Comparison of ENCODE assay signal across 12 cellular contexts in the genomic region with DNA sequence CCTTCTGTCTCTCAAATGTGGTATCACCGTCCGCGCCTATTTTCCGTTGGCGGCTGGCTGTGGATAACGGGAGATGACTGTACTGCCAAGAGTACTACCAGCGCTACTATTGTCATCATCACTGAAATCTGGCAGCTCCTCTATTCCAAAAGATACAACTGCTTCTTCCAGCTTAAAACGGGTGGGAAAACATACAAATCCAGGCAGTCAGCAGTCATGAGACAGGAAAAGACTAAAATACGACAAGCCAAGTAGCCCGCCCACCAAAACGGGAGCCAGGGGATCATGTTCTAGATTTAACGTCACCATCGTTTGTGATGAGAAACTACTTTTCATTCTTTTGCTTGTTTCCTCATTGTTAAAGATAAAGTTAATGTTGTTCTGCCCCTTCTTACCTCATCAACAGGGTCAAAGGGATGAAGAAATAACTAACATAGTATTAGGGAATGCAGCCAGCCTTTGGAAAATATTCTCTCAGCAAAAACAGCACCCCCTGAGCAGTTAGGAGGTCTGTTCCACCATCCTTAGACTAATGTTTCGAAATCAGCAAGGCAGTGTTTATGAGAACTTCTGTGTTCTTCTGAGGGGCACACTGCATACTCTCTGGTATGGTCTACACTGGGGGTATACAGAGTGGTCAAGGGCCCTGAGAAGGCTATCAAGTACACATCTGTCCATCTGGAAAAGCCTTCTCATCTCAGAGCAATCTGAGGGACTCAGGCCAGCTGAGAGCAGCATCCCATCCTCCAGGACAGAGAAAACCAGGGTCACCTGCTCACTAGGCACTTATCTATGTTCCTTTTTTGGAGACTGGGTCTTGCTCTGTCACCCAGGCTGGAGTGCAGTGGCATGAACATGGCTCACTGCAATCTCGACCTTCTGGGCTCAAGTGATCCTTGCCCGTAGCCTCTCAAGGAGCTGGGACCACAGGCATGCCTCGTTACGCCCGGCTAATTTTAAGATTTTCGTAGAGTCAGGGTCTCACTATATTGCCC. TPM values are rescaled to one million over a fixed set of nuclear protein-coding genes. Genes with fewer than 3 reads are reported as not detected.
DNase-seq lines count a peak whose midpoint lies in the region; ATAC-seq and TF ChIP-seq lines count a peak whose summit lies in the region.
"Had no signal": no experiment of that assay in that cellular context is flagged by ENCODE, and none has a peak within 500 bp of the region (broad histone marks: within the 10 kb centered on the region; RNA-seq: fewer than 3 reads in every experiment).

No MANE protein-coding gene starts in this region.

- CTCF ChIA-PET in AG04450 (lab: Charles Lee), result interaction anchor here (0.8 kb wide), 1 partner anchor 24 kb away, joined by 3 read pairs; no protein-coding TSS in a partner anchor

- H3K9me3 ChIP-seq in AG04450 (ENCODE audit: control insufficient read depth, insufficient read depth, low read length), result no peaks in the 10 kb centered on the region
- no peaks in the 10 kb centered on the region for H3K9me3 ChIP-seq in ascending aorta
- no peaks in the 10 kb centered on the region for H3K9me3 ChIP-seq in HAP-1

- DNase-seq in AG04450 (ENCODE audit: low read depth, low spot score) (peak; percentile 75), ascending aorta (ENCODE audit: low spot score in 2 of 2) (peak in 1 of 2 donors; percentile 90), left cardiac atrium (peak; percentile 85), pons (ENCODE audit: low spot score) (peak; percentile 46), GM19240 (ENCODE audit: insufficient read length, low spot score) (no peak), HAP-1 (ENCODE audit: low spot score in 2 of 2) (no peak)
- no peak for DNase-seq in effector CD4-positive, alpha-beta T cell
- DNase-seq: activated CD4-positive, alpha-beta T cell treated with anti-CD3 and anti-CD28 coated beads for 1 hour; NCI-H1092 had no signal

- H3K4me3 ChIP-seq in AG04450 (ENCODE audit: low read depth, low read length), result peak overlapping the region; percentile 29
- peak overlapping the region in 1 of 2 donors; percentile 37 for H3K4me3 ChIP-seq in ascending aorta
- H3K4me3 ChIP-seq in HAP-1, result no peak overlapping the region
- H3K4me3 ChIP-seq: neural progenitor cell had no signal

- in situ Hi-C loops in HAP-1 (cut with MboI; ENCODE audit: low sequenced_read_pairs), result no loop called here

- ATAC-seq in left cardiac atrium (peak; percentile 82 to 85), GM19395 (IDR thresholded peaks at IDR 0.05; ENCODE audit: unreplicated experiment) (no peak)
- ATAC-seq: activated naive CD4-positive, alpha-beta T cell treated with anti-CD3 and anti-CD28 coated beads, Interleukin-2, amount 50 U/mL, for 72 hours had no signal

- TF ChIP-seq CTCF in AG04450 (IDR thresholded peaks at IDR 0.05; ENCODE audit: low read depth, low read length), result no peak
- TF ChIP-seq CTCF in ascending aorta (IDR thresholded peaks at IDR 0.05), result no peak

- H3K36me3 ChIP-seq in ascending aorta, result peaks cover 2 to 33% of the 10 kb centered on the region in 2 donors
- peaks cover 22% of the 10 kb centered on the region for H3K36me3 ChIP-seq in HAP-1 (replicated peaks)

- intact Hi-C loops in ascending aorta (cut with DNase I), result loop anchor here (5.0 kb wide), 1 partner anchor 46 kb away; a partner anchor contains a TSS
- intact Hi-C loops in left cardiac atrium (cut with DNase I), result loop anchor here in 1 of 2 donors (5.0 kb wide), 1 partner anchor 39 kb away; no protein-coding TSS in a partner anchor

- no peaks in the 10 kb centered on the region for H3K27me3 ChIP-seq in AG04450 (ENCODE audit: control insufficient read depth, insufficient read depth, low read length)
- no peaks in the 10 kb centered on the region for H3K27me3 ChIP-seq in ascending aorta
- no peaks in the 10 kb centered on the region for H3K27me3 ChIP-seq in HAP-1 (ENCODE audit: low read depth)
- H3K27me3 ChIP-seq: neural progenitor cell had no signal

- peak overlapping the region; percentile 88 for H3K27ac ChIP-seq in AG04450 (ENCODE audit: low read depth, low read length)
- H3K27ac ChIP-seq in ascending aorta, result peak overlapping the region; percentile 64 to 72
- H3K27ac ChIP-seq: neural progenitor cell had no signal

- POLR2A ChIA-PET in AG04450 (lab: Yijun Ruan, JAX), result interaction anchor here (1.5 kb wide), 1 partner anchor 39 kb away, joined by 9 read pairs; no protein-coding TSS in a partner anchor

- peaks cover 0 to 13% of the 10 kb centered on the region in 2 donors for H3K4me1 ChIP-seq in ascending aorta
- H3K4me1 ChIP-seq in HAP-1, result no peaks in the 10 kb centered on the region
- H3K4me1 ChIP-seq: neural progenitor cell had no signal

RNA-seq across cellular contexts. Expression of a gene that starts 47.5 kb away (rescaled TPM):
- 97.4 and 110 TPM in 2 replicates for polyA plus RNA-seq in AG04450 (2011; rRNA removed)
- 114 and 135 TPM in 2 replicates for polyA minus RNA-seq in AG04450 (2011; rRNA and poly(A)+ RNA removed)
- total RNA-seq in ascending aorta (61.0 TPM), left cardiac atrium (10 to 100 TPM; 47.4 to 52.2 TPM)

Comparison
In these comparisons a context has a peak if more than half of its experiments do, and no peak if none do; other contexts are left out.
1. DNase-seq: peak in AG04450 (single experiment), left cardiac atrium (single experiment) and pons (single experiment); none in effector CD4-positive, alpha-beta T cell (single experiment), GM19240 (single experiment) and HAP-1 (0 of 2).